In the genomic region with DNA sequence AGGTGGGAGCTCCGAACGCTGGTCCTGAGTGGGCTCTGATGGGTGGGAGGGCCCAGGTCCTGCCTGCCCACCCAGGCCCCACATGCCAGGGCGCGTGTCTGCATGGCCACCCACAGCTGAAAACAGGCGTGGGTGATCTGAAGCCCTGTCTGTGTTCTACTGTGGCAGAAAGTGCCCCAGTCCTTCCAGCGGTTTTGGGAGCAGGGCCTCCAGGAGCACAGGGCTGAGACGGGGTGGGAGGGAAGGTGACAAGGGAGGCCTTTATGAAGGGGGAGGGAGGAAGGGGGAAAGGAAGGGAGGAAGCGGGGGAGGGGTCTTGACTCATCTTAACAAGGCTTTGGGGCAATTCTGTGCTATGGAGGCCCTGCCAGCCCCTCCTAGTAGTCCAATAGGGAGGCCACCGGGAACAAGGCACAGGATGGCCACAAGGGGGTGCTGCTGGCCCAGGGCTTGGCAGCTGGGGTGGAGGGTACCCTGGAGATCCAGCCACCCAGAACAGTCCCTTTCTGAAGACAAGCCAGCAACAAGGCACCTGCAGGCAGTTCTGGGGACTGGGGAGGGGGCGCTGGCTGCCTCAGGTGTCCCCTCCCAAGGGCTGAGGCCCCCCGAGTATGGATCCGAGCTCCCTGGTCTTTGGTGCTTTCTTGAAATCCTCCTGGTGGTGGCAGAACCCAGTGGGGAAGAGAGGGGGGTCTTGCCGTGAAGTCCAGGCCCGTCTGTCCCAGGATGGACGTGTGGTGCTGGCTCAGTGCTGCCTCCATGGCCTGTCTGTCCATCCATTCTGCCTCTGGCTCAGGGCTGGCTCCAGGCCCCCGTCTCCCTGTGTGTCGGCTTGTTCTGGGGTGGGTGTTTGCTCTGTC, we compare ENCODE assay signal across 8 cellular contexts. TPM values are rescaled to one million over a fixed set of nuclear protein-coding genes. Genes with fewer than 3 reads are reported as not detected.
DNase-seq lines count a peak whose midpoint lies in the region; ATAC-seq and TF ChIP-seq lines count a peak whose summit lies in the region.

No MANE protein-coding gene starts in this region.

- DNase-seq in AG08395 (ENCODE audit: low spot score) (peak; percentile 84), NCI-H510A (lab: John Stamatoyannopoulos, UW) (peak; percentile 49), colonic mucosa (peak; percentile 83), lower leg skin (ENCODE audit: low spot score in 2 of 2) (peak; percentile 37 to 95)
- peak; percentile 80 for DNase-seq in activated CD4-positive, alpha-beta T cell treated with anti-CD3 and anti-CD28 coated beads, Interleukin-2, amount 50 U/mL, for 1 hour
- peak; percentile 52 to 78 (median 56) for DNase-seq in stimulated activated CD4-positive, alpha-beta T cell treated with anti-CD3 and anti-CD28 coated beads, TNF-alpha, amount 100 ng/mL, for 48 hours (ENCODE audit: low read depth in 3 of 3)

- no peaks in the 10 kb centered on the region for H3K9me3 ChIP-seq in colonic mucosa

- no peaks in the 10 kb centered on the region for H3K36me3 ChIP-seq in colonic mucosa

- WGBS in lower leg skin, 2 donors, result 63 to 67% methylated on average over 16 to 17 of the region's 17 CpGs

- no peaks in the 10 kb centered on the region for H3K4me1 ChIP-seq in colonic mucosa

- no peak overlapping the region for H3K9ac ChIP-seq in colonic mucosa (ENCODE audit: low read depth in 2 of 2, low read length in 2 of 2)

- H3K4me3 ChIP-seq in colonic mucosa (no peak overlapping the region), lower leg skin (ENCODE audit: low read depth, poor library complexity, severe bottlenecking) (no peak overlapping the region)

- H3K27ac ChIP-seq in colonic mucosa, result no peak overlapping the region

- ATAC-seq in GM21526 (IDR thresholded peaks at IDR 0.05; ENCODE audit: low FRiP score, unreplicated experiment) (peak; percentile 54), GM18505 (IDR thresholded peaks at IDR 0.05; ENCODE audit: unreplicated experiment) (no peak)

- no peaks in the 10 kb centered on the region for H3K27me3 ChIP-seq in colonic mucosa

- TF ChIP-seq CTCF in colonic mucosa (IDR thresholded peaks at IDR 0.05) (peak; percentile 85), lower leg skin (IDR thresholded peaks at IDR 0.05) (no peak)

- TF ChIP-seq POLR2A in lower leg skin (IDR thresholded peaks at IDR 0.05), result no peak
- TF ChIP-seq POLR2A in GM18505 (IDR thresholded peaks at IDR 0.05; ENCODE audit: borderline replicate concordance, extremely low read depth, insufficient read depth, insufficient read length), result no peak

- intact Hi-C loops in colonic mucosa (cut with DNase I), result loop anchor here (2.0 to 5.0 kb wide), 4 partner anchors 49 to 185 kb away; no protein-coding TSS in a partner anchor
- intact Hi-C loops in lower leg skin (cut with DNase I; ENCODE audit: low total_unique reads), result loop anchor here (5.0 kb wide), 2 partner anchors 50 to 185 kb away; no protein-coding TSS in a partner anchor

RNA-seq across cellular contexts. Expression of gene FADS3, which starts 6.3 kb away (rescaled TPM):
- total RNA-seq in colonic mucosa (10 to 100 TPM; 10.4 to 13.3 TPM), lower leg skin (10 to 100 TPM; 10.9 to 27.8 (median 18.3) TPM)

RNA-seq across cellular contexts. Expression of gene RAB3IL1, which starts 19.7 kb away (rescaled TPM):
- total RNA-seq in colonic mucosa, result 1 to 10 TPM; 3.7 to 5.9 TPM
- total RNA-seq in lower leg skin, result 10 to 100 TPM in 1 of 4 donors, 1 to 10 TPM in 3; 6.1 to 10.9 (median 7.8) TPM

RNA-seq across cellular contexts. Expression of gene BEST1, which starts 52.5 kb away (rescaled TPM):
- total RNA-seq in colonic mucosa (under 1 TPM; 0.58 to 0.77 TPM), lower leg skin (1 to 10 TPM in 3 of 4 donors, under 1 TPM in 1; 0.89 to 2.8 (median 1.5) TPM)
